Comparison of ENCODE assay signal across 16 cellular contexts in genomic region chr17:57530026-57530425, GRCh38.
DNase-seq lines count a peak whose midpoint lies in the region; ATAC-seq, FAIRE-seq and TF ChIP-seq lines count a peak whose summit lies in the region.
"Had no signal": no experiment of that assay in that cellular context is flagged by ENCODE, and none has a peak within 500 bp of the region (broad histone marks: within the 10 kb centered on the region; RNA-seq: fewer than 3 reads in every experiment).

No MANE protein-coding gene starts in this region.

- no peak overlapping the region for H3K4me3 Mint-ChIP-seq in H9
- H3K4me3 Mint-ChIP-seq in activated T-helper 17 cell treated with anti-CD3 and anti-CD28 coated beads, Interleukin-2, amount 50 U/mL, for 72 hours = no peak overlapping the region
- H3K4me3 Mint-ChIP-seq: activated naive CD4-positive, alpha-beta T cell treated with anti-CD3 and anti-CD28 coated beads, Interleukin-2, amount 50 U/mL, for 24 hours; T-helper 1 cell treated with Interleukin-12 subunit alpha and Interleukin-12 subunit beta and Interleukin-4 antibody, amounts not matched to agents 30 μg/mL and 1 μg/mL, for 36 hours had no signal

- peak overlapping the region in 2 of 3 experiments; percentile 51 to 60; a peak in 2 of 7 replicates for H3K27ac Mint-ChIP-seq in H9
- peak overlapping the region; percentile 67 for H3K27ac Mint-ChIP-seq in activated T-helper 17 cell treated with anti-CD3 and anti-CD28 coated beads, Interleukin-2, amount 50 U/mL, for 72 hours
- H3K27ac Mint-ChIP-seq: activated naive CD4-positive, alpha-beta T cell treated with anti-CD3 and anti-CD28 coated beads, Interleukin-2, amount 50 U/mL, for 24 hours had no signal

- H2BK12ac ChIP-seq in H9 (ENCODE audit: insufficient read length, low read depth, low read length) (no peak overlapping the region), mesenchymal stem cell (ENCODE audit: low read length in 2 of 2) (peak overlapping the region; percentile 0 to 40)

- H3K36me3 Mint-ChIP-seq in H9 (ENCODE audit: insufficient read depth in 1 of 3, low read depth in 3 of 3) = peaks cover 2 to 15% (median 9%) of the 10 kb centered on the region in 3 experiments; a peak in 5 of 7 replicates
- peaks cover 14% of the 10 kb centered on the region for H3K36me3 Mint-ChIP-seq in activated T-helper 17 cell treated with anti-CD3 and anti-CD28 coated beads, Interleukin-2, amount 50 U/mL, for 72 hours (ENCODE audit: low read depth)
- H3K36me3 Mint-ChIP-seq: activated naive CD4-positive, alpha-beta T cell treated with anti-CD3 and anti-CD28 coated beads, Interleukin-2, amount 50 U/mL, for 24 hours had no signal

- H3K4me2 ChIP-seq in H9 (ENCODE audit: insufficient read depth, insufficient read length, low read length) (no peak overlapping the region), mesenchymal stem cell (ENCODE audit: low read length, poor library complexity, severe bottlenecking) (no peak overlapping the region)

- H3K79me2 ChIP-seq in H9 (ENCODE audit: insufficient read depth, low read length) = no peaks in the 10 kb centered on the region

- H3K23ac ChIP-seq in H9 (ENCODE audit: insufficient read length, low read depth, low read length) = no peak overlapping the region
- no peak overlapping the region for H3K23ac ChIP-seq in mesenchymal stem cell (ENCODE audit: low read length in 2 of 2)

- H3K4ac ChIP-seq in H9 (ENCODE audit: low read depth, low read length) (no peak overlapping the region), mesenchymal stem cell (ENCODE audit: low read depth in 1 of 2, low read length in 2 of 2) (no peak overlapping the region)

- H2AK5ac ChIP-seq in H9 (ENCODE audit: insufficient read length, low read length) (no peak overlapping the region), mesenchymal stem cell (ENCODE audit: low read length, severe bottlenecking) (no peak overlapping the region)

- H2AFZ ChIP-seq in H9 (ENCODE audit: low read length) (no peak overlapping the region), mesenchymal stem cell (ENCODE audit: low read depth, low read length) (no peak overlapping the region)

- H3T11ph ChIP-seq in H9 (ENCODE audit: low read length) = no peak overlapping the region

- no peaks in the 10 kb centered on the region for H3K23me2 ChIP-seq in H9 (ENCODE audit: insufficient read length, low read depth, low read length, poor library complexity, severe bottlenecking)

- no peak overlapping the region for H3K18ac ChIP-seq in H9 (ENCODE audit: insufficient read length, low read depth, low read length)
- peak overlapping the region in 1 of 2 experiments; percentile 17 for H3K18ac ChIP-seq in mesenchymal stem cell (ENCODE audit: low read depth in 1 of 2, low read length in 2 of 2)

- H3K9ac ChIP-seq in H9 (ENCODE audit: extremely low read depth, insufficient read length, low read length) (no peak overlapping the region), mesenchymal stem cell (ENCODE audit: low read length) (no peak overlapping the region)

- no peaks in the 10 kb centered on the region for H3K9me3 ChIP-seq in H9 (ENCODE audit: control insufficient read depth, low read depth, low read length)
- no peaks in the 10 kb centered on the region for H3K9me3 ChIP-seq in mesenchymal stem cell (ENCODE audit: control insufficient read depth, low read length)
- H3K9me3 ChIP-seq in pancreas = no peaks in the 10 kb centered on the region
- no peaks in the 10 kb centered on the region for H3K9me3 ChIP-seq in left ventricle myocardium inferior (replicated peaks)
- H3K9me3 ChIP-seq: heart right ventricle, tibial nerve had no signal

- H2BK20ac ChIP-seq in H9 (ENCODE audit: low read depth, low read length, poor library complexity, severe bottlenecking) = no peak overlapping the region

- WGBS in H9 (ENCODE audit: extremely low coverage, insufficient read length, low lambda C conversion rate) = no CpG with 5 or more reads among the region's 3 CpGs
- 29% methylated on average over 1 of the region's 3 CpGs for WGBS in mesenchymal stem cell
- 63 to 64% methylated on average over 3 of the region's 3 CpGs for WGBS in pancreas, 2 donors

- intact Hi-C loops in pancreas (cut with DNase I) (no loop called here), left ventricle myocardium inferior (cut with micrococcal nuclease) (no loop called here)

- no peak overlapping the region for H3K56ac ChIP-seq in H9 (ENCODE audit: insufficient read length, low read depth, low read length)

- no peak overlapping the region for H2BK120ac ChIP-seq in H9 (ENCODE audit: low read depth, low read length, poor library complexity, severe bottlenecking)
- no peak overlapping the region for H2BK120ac ChIP-seq in mesenchymal stem cell (ENCODE audit: low read depth, low read length)

- H3K4me1 ChIP-seq in H9 (ENCODE audit: insufficient read depth, low read length) = peaks cover 18% of the 10 kb centered on the region
- H3K4me1 ChIP-seq in mesenchymal stem cell (ENCODE audit: control insufficient read depth, insufficient read depth, low read depth, low read length) = peaks cover 13% of the 10 kb centered on the region
- H3K4me1 ChIP-seq in pancreas = no peaks in the 10 kb centered on the region
- H3K4me1 ChIP-seq in left ventricle myocardium inferior = peaks cover 53% of the 10 kb centered on the region

- TF ChIP-seq CTCF in H9 (conservative IDR thresholded peaks at IDR 0.05) (no peak), RWPE1 (conservative IDR thresholded peaks at IDR 0.05; ENCODE audit: low read depth) (no peak), pancreas (IDR thresholded peaks at IDR 0.05) (no peak), left ventricle myocardium inferior (IDR thresholded peaks at IDR 0.05; ENCODE audit: borderline replicate concordance) (no peak)

- CTCF ChIA-PET in RWPE1 (lab: Yijun Ruan, JAX) = no interaction called here

- no peak overlapping the region for H4K5ac ChIP-seq in H9 (ENCODE audit: insufficient read length, low read depth, low read length)

- H3K4me3 ChIP-seq in mesenchymal stem cell (ENCODE audit: insufficient read depth in 1 of 2, low read depth in 1 of 2, low read length in 2 of 2) (no peak overlapping the region), pancreas (no peak overlapping the region), left ventricle myocardium inferior (no peak overlapping the region)
- H3K4me3 ChIP-seq: heart right ventricle, tibial nerve had no signal

- H3K27ac ChIP-seq in H9 (ENCODE audit: insufficient read length, low read depth, low read length) (no peak overlapping the region), mesenchymal stem cell (ENCODE audit: low read length, poor library complexity, severe bottlenecking) (peak overlapping the region; percentile 37), RWPE1 (no peak overlapping the region), pancreas (peak overlapping the region in 1 of 4 donors; percentile 40), left ventricle myocardium inferior (replicated peaks) (no peak overlapping the region)
- H3K27ac ChIP-seq: heart right ventricle, tibial nerve had no signal

- H3K9me3 Mint-ChIP-seq in H9 = no peaks in the 10 kb centered on the region
- H3K9me3 Mint-ChIP-seq in activated T-helper 17 cell treated with anti-CD3 and anti-CD28 coated beads, Interleukin-2, amount 50 U/mL, for 72 hours = no peaks in the 10 kb centered on the region
- H3K9me3 Mint-ChIP-seq: activated naive CD4-positive, alpha-beta T cell treated with anti-CD3 and anti-CD28 coated beads, Interleukin-2, amount 50 U/mL, for 24 hours; T-helper 1 cell treated with Interleukin-12 subunit alpha and Interleukin-12 subunit beta and Interleukin-4 antibody, amounts not matched to agents 30 μg/mL and 1 μg/mL, for 36 hours had no signal

- H3K14ac ChIP-seq in H9 (ENCODE audit: insufficient read depth, low read length) = no peak overlapping the region
- no peak overlapping the region for H3K14ac ChIP-seq in mesenchymal stem cell (ENCODE audit: low read length in 2 of 2)

- H3K4me1 Mint-ChIP-seq in H9 = peaks cover 31 to 34% of the 10 kb centered on the region in 2 experiments
- peaks cover 6% of the 10 kb centered on the region for H3K4me1 Mint-ChIP-seq in activated T-helper 17 cell treated with anti-CD3 and anti-CD28 coated beads, Interleukin-2, amount 50 U/mL, for 72 hours

- no peaks in the 10 kb centered on the region for H3K27me3 Mint-ChIP-seq in H9 (ENCODE audit: low read depth)
- no peaks in the 10 kb centered on the region for H3K27me3 Mint-ChIP-seq in activated T-helper 17 cell treated with anti-CD3 and anti-CD28 coated beads, Interleukin-2, amount 50 U/mL, for 72 hours
- H3K27me3 Mint-ChIP-seq: activated naive CD4-positive, alpha-beta T cell treated with anti-CD3 and anti-CD28 coated beads, Interleukin-2, amount 50 U/mL, for 24 hours had no signal

- H4K8ac ChIP-seq in H9 (replicated peaks; ENCODE audit: insufficient read length, low read depth, low read length) = no peak overlapping the region
- H4K8ac ChIP-seq in mesenchymal stem cell (ENCODE audit: low read length) = peak overlapping the region; percentile 35

- H4K20me1 ChIP-seq in H9 (ENCODE audit: control insufficient read depth, insufficient read depth, insufficient read length) = peaks cover 2% of the 10 kb centered on the region

- FAIRE-seq in pancreas (lab: Jason Lieb, UNC) = no peak
- FAIRE-seq: H54 had no signal

- H3K27me3 ChIP-seq in H9 (ENCODE audit: insufficient read depth, low read length) (no peaks in the 10 kb centered on the region), mesenchymal stem cell (ENCODE audit: control insufficient read depth in 1 of 2, insufficient read depth in 1 of 2, low read length in 2 of 2) (no peaks in the 10 kb centered on the region), pancreas (no peaks in the 10 kb centered on the region), left ventricle myocardium inferior (ENCODE audit: low read depth) (no peaks in the 10 kb centered on the region)
- H3K27me3 ChIP-seq: heart right ventricle, tibial nerve had no signal

- H3K79me1 ChIP-seq in H9 (ENCODE audit: insufficient read depth, low read depth, low read length, poor library complexity, severe bottlenecking) = no peaks in the 10 kb centered on the region
- peaks cover 19% of the 10 kb centered on the region for H3K79me1 ChIP-seq in mesenchymal stem cell (replicated peaks; ENCODE audit: low read length, poor library complexity, severe bottlenecking)

- POLR2A ChIA-PET in RWPE1 (lab: Yijun Ruan, JAX; ENCODE audit: low non-redundant PET) = no interaction called here

- peaks cover 0 to 7% of the 10 kb centered on the region in 2 experiments for H3K36me3 ChIP-seq in mesenchymal stem cell (ENCODE audit: control insufficient read depth in 1 of 2, insufficient read depth in 2 of 2, low read depth in 1 of 2, low read length in 2 of 2)
- no peaks in the 10 kb centered on the region for H3K36me3 ChIP-seq in pancreas
- H3K36me3 ChIP-seq in left ventricle myocardium inferior = no peaks in the 10 kb centered on the region
- H3K36me3 ChIP-seq: tibial nerve had no signal

- H4K91ac ChIP-seq in H9 (ENCODE audit: insufficient read length, low read depth, low read length) (no peak overlapping the region), mesenchymal stem cell (ENCODE audit: low read length) (no peak overlapping the region)

- H2BK15ac ChIP-seq in H9 (ENCODE audit: low read depth, low read length) = no peak overlapping the region
- no peak overlapping the region for H2BK15ac ChIP-seq in mesenchymal stem cell (ENCODE audit: low read depth, poor library complexity, severe bottlenecking)

- peak; percentile 24 for DNase-seq in AG08396 (ENCODE audit: low spot score)
- no peak for DNase-seq in H9
- no peak for DNase-seq in mesenchymal stem cell
- DNase-seq in RWPE1 (ENCODE audit: low spot score) = no peak
- no peak for DNase-seq in mesenteric fat pad (ENCODE audit: low spot score)
- no peak for DNase-seq in pancreas
- no peak for DNase-seq in left ventricle myocardium inferior
- DNase-seq: activated CD4-positive, CD25-positive, alpha-beta regulatory T cell treated with anti-CD3 and anti-CD28 coated beads, Interleukin-2, amount 50 U/mL, for 72 hours; heart right ventricle; NCI-H2171; stimulated activated CD4-positive, alpha-beta T cell treated with anti-CD3 and anti-CD28 coated beads, Interleukin-2, amount 100 ng/mL, for 24 hours had no signal

- ATAC-seq in activated T-helper 17 cell treated with anti-CD3 and anti-CD28 coated beads, Interleukin-2, amount 50 U/mL, for 72 hours (replicated peaks) = no peak
- ATAC-seq in pancreas = no peak
- ATAC-seq: heart right ventricle had no signal

- H2BK5ac ChIP-seq in H9 (ENCODE audit: insufficient read length, low read length) = no peak overlapping the region
- H2BK5ac ChIP-seq in mesenchymal stem cell (ENCODE audit: low read depth, low read length, poor library complexity, severe bottlenecking) = no peak overlapping the region
